In the genomic region with DNA sequence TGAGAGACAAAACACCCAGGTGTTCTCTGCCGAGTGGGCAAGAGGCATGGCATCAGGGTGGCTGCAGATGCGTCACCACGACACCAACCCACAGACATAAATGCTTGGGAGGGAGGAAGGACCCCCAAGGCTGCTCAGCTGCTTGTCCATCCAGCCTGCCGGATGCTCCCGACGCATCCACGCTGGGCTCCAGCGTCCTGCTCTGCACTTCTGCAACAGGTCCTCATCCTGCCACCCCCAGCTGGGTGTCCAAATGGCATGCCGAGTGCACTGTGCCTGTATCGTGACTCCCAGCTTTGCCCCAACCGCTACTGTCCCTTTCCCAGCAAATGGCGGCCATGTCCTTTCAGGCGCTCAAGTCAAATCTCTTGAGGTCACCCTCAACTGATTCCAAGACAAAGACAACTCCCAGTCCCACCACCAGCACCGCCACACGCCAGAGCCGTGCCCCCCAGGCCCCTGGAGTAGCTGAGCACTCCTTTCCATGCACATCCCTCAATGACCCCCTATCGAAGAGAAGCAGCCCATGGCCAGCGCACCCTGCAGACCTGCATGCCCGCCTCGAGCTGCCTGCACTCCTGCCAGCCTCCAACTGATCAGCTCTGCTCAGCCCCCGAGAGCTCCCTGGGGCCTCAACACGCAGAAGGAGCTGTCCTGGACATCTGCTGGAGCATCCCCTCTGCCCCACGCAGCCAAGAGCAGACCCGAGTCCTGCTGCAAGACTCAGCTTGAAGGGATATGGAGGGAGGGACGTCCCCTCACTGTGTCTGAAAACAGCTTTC, we compare ENCODE assay signal across 27 cellular contexts.
DNase-seq lines count a peak whose midpoint lies in the region; ATAC-seq, FAIRE-seq and TF ChIP-seq lines count a peak whose summit lies in the region.
"Had no signal": no experiment of that assay in that cellular context is flagged by ENCODE, and none has a peak within 500 bp of the region (broad histone marks: within the 10 kb centered on the region; RNA-seq: fewer than 3 reads in every experiment).

No MANE protein-coding gene starts in this region.

- no peak for FAIRE-seq in pancreas (lab: Jason Lieb, UNC)
- FAIRE-seq: endothelial cell of umbilical vein had no signal

- no peaks in the 10 kb centered on the region for H3K9me3 Mint-ChIP-seq in stimulated activated naive CD8-positive, alpha-beta T cell treated with anti-CD3 and anti-CD28 coated beads, Interleukin-15, amount 100 ng/mL, for 72 hours
- no peaks in the 10 kb centered on the region for H3K9me3 Mint-ChIP-seq in progenitor cell of endocrine pancreas (ENCODE audit: low read depth)
- H3K9me3 Mint-ChIP-seq: activated CD4-positive, alpha-beta memory T cell treated with anti-CD3 and anti-CD28 coated beads, Interleukin-2, amount 10 ng/mL, durations not matched to agents 7 days and 5 days; activated naive CD4-positive, alpha-beta T cell treated with anti-CD3 and anti-CD28 coated beads, Interleukin-2, amount 50 U/mL, for 24 hours; naive thymus-derived CD8-positive, alpha-beta T cell had no signal

- WGBS in pancreas, 2 donors, result 88 to 89% methylated on average over 25 of the region's 25 CpGs

- no peaks in the 10 kb centered on the region for H3K4me1 Mint-ChIP-seq in stimulated activated naive CD8-positive, alpha-beta T cell treated with anti-CD3 and anti-CD28 coated beads, Interleukin-15, amount 100 ng/mL, for 72 hours
- H3K4me1 Mint-ChIP-seq in progenitor cell of endocrine pancreas (ENCODE audit: low read depth), result peaks cover 31% of the 10 kb centered on the region
- H3K4me1 Mint-ChIP-seq: activated CD4-positive, alpha-beta memory T cell treated with anti-CD3 and anti-CD28 coated beads, Interleukin-2, amount 10 ng/mL, durations not matched to agents 7 days and 5 days; activated naive CD4-positive, alpha-beta T cell treated with anti-CD3 and anti-CD28 coated beads, Interleukin-2, amount 50 U/mL, for 24 hours; naive thymus-derived CD8-positive, alpha-beta T cell had no signal

- TF ChIP-seq CTCF in progenitor cell of endocrine pancreas (IDR thresholded peaks at IDR 0.05; ENCODE audit: unreplicated experiment) (no peak), dorsolateral prefrontal cortex (IDR thresholded peaks at IDR 0.05 in 54 of 56, conservative IDR thresholded peaks at IDR 0.05 in 2 of 56; ENCODE audit: low read depth in 1 of 56, partially characterized antibody in 56 of 56) (no peak), pancreas (IDR thresholded peaks at IDR 0.05) (no peak)

- H3K9ac ChIP-seq in muscle layer of colon (ENCODE audit: low read length), result peak overlapping the region; percentile 55

- no peaks in the 10 kb centered on the region for H3K27me3 ChIP-seq in muscle layer of colon (ENCODE audit: control insufficient read depth in 1 of 2, insufficient read depth in 2 of 2, low read length in 2 of 2)
- peaks cover 0 to 14% (median 0%) of the 10 kb centered on the region in 45 donors for H3K27me3 ChIP-seq in dorsolateral prefrontal cortex
- H3K27me3 ChIP-seq in pancreas, result no peaks in the 10 kb centered on the region
- H3K27me3 ChIP-seq: Peyer's patch had no signal

- no peak overlapping the region for H3K27ac Mint-ChIP-seq in stimulated activated naive CD8-positive, alpha-beta T cell treated with anti-CD3 and anti-CD28 coated beads, Interleukin-15, amount 100 ng/mL, for 72 hours
- peak overlapping the region; percentile 87 for H3K27ac Mint-ChIP-seq in progenitor cell of endocrine pancreas
- H3K27ac Mint-ChIP-seq: activated CD4-positive, alpha-beta memory T cell treated with anti-CD3 and anti-CD28 coated beads, Interleukin-2, amount 10 ng/mL, durations not matched to agents 7 days and 5 days; activated naive CD4-positive, alpha-beta T cell treated with anti-CD3 and anti-CD28 coated beads, Interleukin-2, amount 50 U/mL, for 24 hours; naive thymus-derived CD8-positive, alpha-beta T cell had no signal

- no peaks in the 10 kb centered on the region for H3K36me3 ChIP-seq in muscle layer of colon (ENCODE audit: insufficient read depth, low read length)
- H3K36me3 ChIP-seq in pancreas, result no peaks in the 10 kb centered on the region
- H3K36me3 ChIP-seq: left ventricle myocardium inferior, Peyer's patch had no signal

- H3K36me3 Mint-ChIP-seq in progenitor cell of endocrine pancreas (ENCODE audit: insufficient read depth), result no peaks in the 10 kb centered on the region
- H3K36me3 Mint-ChIP-seq: activated naive CD4-positive, alpha-beta T cell treated with anti-CD3 and anti-CD28 coated beads, Interleukin-2, amount 50 U/mL, for 24 hours; naive thymus-derived CD8-positive, alpha-beta T cell had no signal

- ATAC-seq in stimulated activated naive CD8-positive, alpha-beta T cell treated with anti-CD3 and anti-CD28 coated beads, Interleukin-15, Interleukin-2, amounts not matched to agents 100 U/mL and 50 U/mL, for 24 hours, result peak; percentile 17
- ATAC-seq in stimulated activated naive CD8-positive, alpha-beta T cell treated with anti-CD3 and anti-CD28 coated beads, Interleukin-15, amount 100 ng/mL, for 72 hours, result no peak
- ATAC-seq in GM21825 (IDR thresholded peaks at IDR 0.05; ENCODE audit: unreplicated experiment) (no peak), pancreas (no peak)
- ATAC-seq: naive thymus-derived CD8-positive, alpha-beta T cell had no signal

- H3K27me3 Mint-ChIP-seq in stimulated activated naive CD8-positive, alpha-beta T cell treated with anti-CD3 and anti-CD28 coated beads, Interleukin-15, amount 100 ng/mL, for 72 hours, result peaks cover 19% of the 10 kb centered on the region
- H3K27me3 Mint-ChIP-seq in progenitor cell of endocrine pancreas, result no peaks in the 10 kb centered on the region

- intact Hi-C loops in dorsolateral prefrontal cortex (cut with DNase I) (no loop called here), pancreas (cut with DNase I) (no loop called here)

- H3K9me3 ChIP-seq in muscle layer of colon (ENCODE audit: low read length) (no peaks in the 10 kb centered on the region), pancreas (no peaks in the 10 kb centered on the region)
- H3K9me3 ChIP-seq: left ventricle myocardium inferior, Peyer's patch had no signal

- H3K4me3 ChIP-seq in muscle layer of colon (ENCODE audit: low read depth in 1 of 2, low read length in 2 of 2) (peak overlapping the region in 1 of 2 donors; percentile 26), dorsolateral prefrontal cortex (no peak overlapping the region), pancreas (no peak overlapping the region)
- H3K4me3 ChIP-seq: left ventricle myocardium inferior, Peyer's patch had no signal

- H3K27ac ChIP-seq in muscle layer of colon (ENCODE audit: low read depth, low read length) (peak overlapping the region; percentile 5), dorsolateral prefrontal cortex (no peak overlapping the region), pancreas (no peak overlapping the region)
- H3K27ac ChIP-seq: C4-2B, left ventricle myocardium inferior had no signal

- H3K4me3 Mint-ChIP-seq in stimulated activated naive CD8-positive, alpha-beta T cell treated with anti-CD3 and anti-CD28 coated beads, Interleukin-15, amount 100 ng/mL, for 72 hours, result no peak overlapping the region
- H3K4me3 Mint-ChIP-seq in progenitor cell of endocrine pancreas (ENCODE audit: low read depth), result no peak overlapping the region
- H3K4me3 Mint-ChIP-seq: activated CD4-positive, alpha-beta memory T cell treated with anti-CD3 and anti-CD28 coated beads, Interleukin-2, amount 10 ng/mL, durations not matched to agents 7 days and 5 days; activated naive CD4-positive, alpha-beta T cell treated with anti-CD3 and anti-CD28 coated beads, Interleukin-2, amount 50 U/mL, for 24 hours; naive thymus-derived CD8-positive, alpha-beta T cell had no signal

- H3K4me1 ChIP-seq in muscle layer of colon (ENCODE audit: insufficient read depth, low read length) (peaks cover 55% of the 10 kb centered on the region), pancreas (no peaks in the 10 kb centered on the region)

- DNase-seq in stimulated activated naive CD8-positive, alpha-beta T cell treated with anti-CD3 and anti-CD28 coated beads, Interleukin-15, Interleukin-2, amounts not matched to agents 100 U/mL and 50 U/mL, for 24 hours, result no peak
- DNase-seq in stimulated activated naive CD8-positive, alpha-beta T cell treated with anti-CD3 and anti-CD28 coated beads, Interleukin-15, amount 100 ng/mL, for 72 hours, result no peak
- DNase-seq in progenitor cell of endocrine pancreas (ENCODE audit: low spot score, unreplicated experiment) (no peak), dorsolateral prefrontal cortex (no peak), pancreas (no peak), DMS79 (lab: John Stamatoyannopoulos, UW) (no peak)
- DNase-seq: 8988T; activated CD4-positive, alpha-beta memory T cell treated with anti-CD3 and anti-CD28 coated beads, Interleukin-2, amount 10 ng/mL, durations not matched to agents 7 days and 5 days; activated CD4-positive, CD25-positive, alpha-beta regulatory T cell treated with anti-CD3 and anti-CD28 coated beads, Interleukin-2, amount 50 U/mL, for 72 hours; activated CD8-positive, alpha-beta memory T cell treated with anti-CD3 and anti-CD28 coated beads, Interleukin-2, amount 50 U/mL, for 48 hours; amniotic stem cell; Calu3; DMS79 treated with DMSO at 0.1 percent for 48 hours; GF-D8; IMR-90; left ventricle myocardium inferior; midbrain; naive thymus-derived CD8-positive, alpha-beta T cell; NCI-H774; Peyer's patch; SHP77 treated with DMSO at 0.1 percent for 48 hours; stimulated activated CD4-positive, alpha-beta T cell treated with anti-CD3 and anti-CD28 coated beads, Interleukin-4, amount 100 ng/mL, for 24 hours had no signal
